ENCODE assay signal across 1 cellular context in the genomic region with DNA sequence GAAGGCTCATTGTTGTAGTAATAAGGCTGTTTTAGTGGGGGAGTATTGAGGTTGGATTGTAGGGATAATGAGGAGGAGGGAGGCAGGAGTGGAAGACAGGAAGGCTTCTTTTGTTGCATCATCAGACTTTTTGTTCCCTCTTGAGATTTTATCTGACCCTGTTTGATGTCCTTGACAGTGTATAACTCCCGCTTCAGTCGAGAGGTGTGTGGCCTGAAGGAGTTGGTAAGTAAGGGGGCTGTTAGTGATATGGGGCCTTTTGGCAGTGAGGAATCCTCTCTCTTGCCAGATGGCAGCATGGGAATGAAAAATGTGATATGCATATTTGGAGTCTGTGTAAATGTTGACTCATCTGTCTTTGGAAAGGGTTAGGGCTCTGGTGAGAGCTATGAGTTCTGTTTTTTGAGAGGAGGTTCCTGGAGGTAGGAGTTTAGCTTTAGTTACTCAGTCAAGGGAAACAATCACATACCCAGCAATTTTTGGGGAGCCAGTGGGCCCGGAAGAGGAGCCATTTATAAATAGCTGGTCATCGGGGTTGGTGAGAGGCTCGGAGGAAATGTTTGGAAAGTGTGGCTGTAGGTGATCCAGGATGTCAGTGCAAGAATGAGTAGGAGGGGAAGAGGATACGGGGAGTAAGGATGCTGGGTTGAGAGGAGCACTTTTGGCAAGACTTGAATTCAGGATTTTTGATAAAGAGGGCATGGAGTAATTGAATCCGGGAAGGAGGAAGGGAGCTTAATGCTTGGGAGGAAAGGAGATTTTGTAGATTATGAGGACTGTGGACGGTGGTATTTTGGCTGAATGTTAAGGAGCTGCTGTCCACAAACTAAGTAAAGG.
TF ChIP-seq lines count a peak whose summit lies in the region.

No MANE protein-coding gene starts in this region.

TF ChIP-seq in HEK293, 187 proteins besides CTCF, POLR2A, EP300 and RAD21 (continued from another document):
- TF ChIP-seq, protein P1, sequence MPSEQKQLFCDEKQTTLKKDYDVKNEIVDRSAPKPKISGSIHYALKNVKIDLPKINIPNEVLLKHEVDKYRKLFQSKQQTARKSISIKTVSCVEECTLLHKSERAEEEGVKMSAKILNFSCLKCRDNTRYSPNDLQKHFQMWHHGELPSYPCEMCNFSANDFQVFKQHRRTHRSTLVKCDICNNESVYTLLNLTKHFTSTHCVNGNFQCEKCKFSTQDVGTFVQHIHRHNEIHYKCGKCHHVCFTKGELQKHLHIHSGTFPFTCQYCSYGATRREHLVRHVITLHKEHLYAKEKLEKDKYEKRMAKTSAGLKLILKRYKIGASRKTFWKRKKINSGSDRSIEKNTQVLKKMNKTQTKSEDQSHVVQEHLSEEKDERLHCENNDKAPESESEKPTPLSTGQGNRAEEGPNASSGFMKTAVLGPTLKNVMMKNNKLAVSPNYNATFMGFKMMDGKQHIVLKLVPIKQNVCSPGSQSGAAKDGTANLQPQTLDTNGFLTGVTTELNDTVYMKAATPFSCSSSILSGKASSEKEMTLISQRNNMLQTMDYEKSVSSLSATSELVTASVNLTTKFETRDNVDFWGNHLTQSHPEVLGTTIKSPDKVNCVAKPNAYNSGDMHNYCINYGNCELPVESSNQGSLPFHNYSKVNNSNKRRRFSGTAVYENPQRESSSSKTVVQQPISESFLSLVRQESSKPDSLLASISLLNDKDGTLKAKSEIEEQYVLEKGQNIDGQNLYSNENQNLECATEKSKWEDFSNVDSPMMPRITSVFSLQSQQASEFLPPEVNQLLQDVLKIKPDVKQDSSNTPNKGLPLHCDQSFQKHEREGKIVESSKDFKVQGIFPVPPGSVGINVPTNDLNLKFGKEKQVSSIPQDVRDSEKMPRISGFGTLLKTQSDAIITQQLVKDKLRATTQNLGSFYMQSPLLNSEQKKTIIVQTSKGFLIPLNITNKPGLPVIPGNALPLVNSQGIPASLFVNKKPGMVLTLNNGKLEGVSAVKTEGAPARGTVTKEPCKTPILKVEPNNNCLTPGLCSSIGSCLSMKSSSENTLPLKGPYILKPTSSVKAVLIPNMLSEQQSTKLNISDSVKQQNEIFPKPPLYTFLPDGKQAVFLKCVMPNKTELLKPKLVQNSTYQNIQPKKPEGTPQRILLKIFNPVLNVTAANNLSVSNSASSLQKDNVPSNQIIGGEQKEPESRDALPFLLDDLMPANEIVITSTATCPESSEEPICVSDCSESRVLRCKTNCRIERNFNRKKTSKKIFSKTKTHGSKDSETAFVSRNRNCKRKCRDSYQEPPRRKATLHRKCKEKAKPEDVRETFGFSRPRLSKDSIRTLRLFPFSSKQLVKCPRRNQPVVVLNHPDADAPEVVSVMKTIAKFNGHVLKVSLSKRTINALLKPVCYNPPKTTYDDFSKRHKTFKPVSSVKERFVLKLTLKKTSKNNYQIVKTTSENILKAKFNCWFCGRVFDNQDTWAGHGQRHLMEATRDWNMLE (tag by site-specific recombination; conservative IDR thresholded peaks at IDR 0.05; ENCODE audit: low read depth): peak; percentile 52
- TF ChIP-seq ZNF24 (tag by site-specific recombination; IDR thresholded peaks at IDR 0.05) (0 out of 2 replicates have a peak, but pooled peaks have one; percentile 23), ZNF549 (tag by site-specific recombination; IDR thresholded peaks at IDR 0.05) (no peak), ZNF558 (tag by site-specific recombination; IDR thresholded peaks at IDR 0.05) (no peak), ZNF629 (tag by site-specific recombination; IDR thresholded peaks at IDR 0.05) (no peak), MZF1 (tag by site-specific recombination; IDR thresholded peaks at IDR 0.05; ENCODE audit: borderline replicate concordance) (no peak), ZNF174 (tag by site-specific recombination; IDR thresholded peaks at IDR 0.05) (no peak), ZNF350 (tag by site-specific recombination; IDR thresholded peaks at IDR 0.05) (no peak)
- TF ChIP-seq, protein P2, sequence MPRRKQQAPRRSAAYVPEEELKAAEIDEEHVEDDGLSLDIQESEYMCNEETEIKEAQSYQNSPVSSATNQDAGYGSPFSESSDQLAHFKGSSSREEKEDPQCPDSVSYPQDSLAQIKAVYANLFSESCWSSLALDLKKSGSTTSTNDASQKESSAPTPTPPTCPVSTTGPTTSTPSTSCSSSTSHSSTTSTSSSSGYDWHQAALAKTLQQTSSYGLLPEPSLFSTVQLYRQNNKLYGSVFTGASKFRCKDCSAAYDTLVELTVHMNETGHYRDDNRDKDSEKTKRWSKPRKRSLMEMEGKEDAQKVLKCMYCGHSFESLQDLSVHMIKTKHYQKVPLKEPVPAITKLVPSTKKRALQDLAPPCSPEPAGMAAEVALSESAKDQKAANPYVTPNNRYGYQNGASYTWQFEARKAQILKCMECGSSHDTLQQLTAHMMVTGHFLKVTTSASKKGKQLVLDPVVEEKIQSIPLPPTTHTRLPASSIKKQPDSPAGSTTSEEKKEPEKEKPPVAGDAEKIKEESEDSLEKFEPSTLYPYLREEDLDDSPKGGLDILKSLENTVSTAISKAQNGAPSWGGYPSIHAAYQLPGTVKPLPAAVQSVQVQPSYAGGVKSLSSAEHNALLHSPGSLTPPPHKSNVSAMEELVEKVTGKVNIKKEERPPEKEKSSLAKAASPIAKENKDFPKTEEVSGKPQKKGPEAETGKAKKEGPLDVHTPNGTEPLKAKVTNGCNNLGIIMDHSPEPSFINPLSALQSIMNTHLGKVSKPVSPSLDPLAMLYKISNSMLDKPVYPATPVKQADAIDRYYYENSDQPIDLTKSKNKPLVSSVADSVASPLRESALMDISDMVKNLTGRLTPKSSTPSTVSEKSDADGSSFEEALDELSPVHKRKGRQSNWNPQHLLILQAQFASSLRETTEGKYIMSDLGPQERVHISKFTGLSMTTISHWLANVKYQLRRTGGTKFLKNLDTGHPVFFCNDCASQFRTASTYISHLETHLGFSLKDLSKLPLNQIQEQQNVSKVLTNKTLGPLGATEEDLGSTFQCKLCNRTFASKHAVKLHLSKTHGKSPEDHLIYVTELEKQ (tag by site-specific recombination; IDR thresholded peaks at IDR 0.05; ENCODE audit: borderline replicate concordance): no peak
TF ChIP-seq in HEK293: peak in this region for 12.
